In genomic region chr16:27374794-27375499, GRCh38 we compare ENCODE assay signal across 8 cellular contexts.
DNase-seq lines count a peak whose midpoint lies in the region; ATAC-seq, FAIRE-seq and TF ChIP-seq lines count a peak whose summit lies in the region.

No MANE protein-coding gene starts in this region.

- peak; percentile 11 for FAIRE-seq in D721Med (lab: Jason Lieb, UNC)

- TF ChIP-seq CTCF in D721Med (IDR thresholded peaks at IDR 0.05; ENCODE audit: insufficient read depth, missing control alignments) (peak; percentile 41), HL-60 (IDR thresholded peaks at IDR 0.05; ENCODE audit: insufficient read depth, low read length) (peak; percentile 21), retinal pigment epithelial cell (conservative IDR thresholded peaks at IDR 0.05; ENCODE audit: low read depth, low read length) (peak; percentile 69)

- DNase-seq in D721Med (ENCODE audit: insufficient read length, low spot score) (no peak), HL-60 (ENCODE audit: low read depth in 1 of 2, low spot score in 1 of 2) (peak; percentile 82), RKO (ENCODE audit: low spot score) (peak; percentile 87), amniotic stem cell (lab: John Stamatoyannopoulos, UW) (peak; percentile 21), hepatic stellate cell (ENCODE audit: low spot score) (peak; percentile 83), retinal pigment epithelial cell (ENCODE audit: low read depth) (no peak)

- peak overlapping the region; percentile 67 for H3K27ac ChIP-seq in HL-60 (replicated peaks)

- no peak overlapping the region for H3K4me3 ChIP-seq in HL-60 (replicated peaks; ENCODE audit: insufficient read depth, low read length)
- H3K4me3 ChIP-seq in retinal pigment epithelial cell (ENCODE audit: low read length) = no peak overlapping the region

- no peaks in the 10 kb centered on the region for H3K27me3 ChIP-seq in HL-60 (ENCODE audit: insufficient read depth, poor library complexity, severe bottlenecking)

- peak; percentile 51 for ATAC-seq in GM19438 (IDR thresholded peaks at IDR 0.05; ENCODE audit: low read depth, unreplicated experiment)
- ATAC-seq in HG02840 (IDR thresholded peaks at IDR 0.05; ENCODE audit: low FRiP score, unreplicated experiment) = no peak

Comparison
In these comparisons a context has a peak if more than half of its experiments do, and no peak if none do; other contexts are left out.
1. DNase-seq: peak in HL-60 (2 of 2), RKO (single experiment), amniotic stem cell (single experiment) and hepatic stellate cell (single experiment); none in D721Med (single experiment) and retinal pigment epithelial cell (single experiment).
2. Peak in every context shown above with its lines, with median percentiles within 50 percentile points of each other: CTCF ChIP-seq.